ENCODE assay signal across 7 cellular contexts in the genomic region with DNA sequence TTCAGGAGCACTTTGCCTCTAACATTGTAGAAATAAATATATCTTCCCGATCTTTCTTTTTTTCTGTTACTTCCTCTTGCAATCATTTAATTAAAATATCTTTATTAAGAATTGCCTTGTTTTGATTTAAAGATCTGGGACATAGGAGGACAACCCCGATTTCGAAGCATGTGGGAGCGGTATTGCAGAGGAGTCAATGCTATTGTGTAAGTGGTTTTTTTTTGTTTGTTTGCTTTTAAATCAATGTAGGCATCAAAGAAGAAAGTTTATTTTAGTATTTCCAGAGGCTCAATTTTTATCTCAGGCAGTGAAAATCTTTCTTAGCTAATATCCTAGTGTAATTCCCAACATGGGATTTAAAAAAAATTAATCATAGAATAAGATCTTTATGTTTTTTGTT.
"Had no signal": no experiment of that assay in that cellular context is flagged by ENCODE, and none has a peak within 500 bp of the region (broad histone marks: within the 10 kb centered on the region; RNA-seq: fewer than 3 reads in every experiment).

No MANE protein-coding gene starts in this region.

- H3K4me2 ChIP-seq: KMS-11 had no signal

- H3K4me3 ChIP-seq: K562 had no signal

- H3K9ac ChIP-seq: KMS-11 had no signal

- ATAC-seq: K562 had no signal

- FAIRE-seq: HTR-8/SVneo, K562 had no signal

- H3K27ac ChIP-seq: HL-60, KMS-11 had no signal

- DNase-seq: IMR-90, KBM-7, KG1 had no signal
